In genomic region chr1:181551249-181551648, GRCh38 we compare ENCODE assay signal across 15 cellular contexts.
A peak's percentile ranks its signal among the peaks of the same experiment; 100 is the strongest.
DNase-seq lines count a peak whose midpoint lies in the region; ATAC-seq, FAIRE-seq and TF ChIP-seq lines count a peak whose summit lies in the region.
"Had no signal": no experiment of that assay in that cellular context is flagged by ENCODE, and none has a peak within 500 bp of the region (broad histone marks: within the 10 kb centered on the region; RNA-seq: fewer than 3 reads in every experiment).

No MANE protein-coding gene starts in this region.

- H3K36me3 ChIP-seq in HepG2 (replicated peaks in 1 of 2; ENCODE audit: control insufficient read depth in 1 of 2, insufficient read depth in 2 of 2, low read length in 2 of 2), result no peaks in the 10 kb centered on the region
- H3K36me3 ChIP-seq in Karpas-422 (ENCODE audit: insufficient read depth, low read length), result no peaks in the 10 kb centered on the region

- no peak for TF ChIP-seq EP300 in HepG2 (IDR thresholded peaks at IDR 0.05; ENCODE audit: low read depth in 2 of 2, low read length in 2 of 2)
- TF ChIP-seq EP300 in HepG2 (CRISPR knock-in tag; IDR thresholded peaks at IDR 0.05; ENCODE audit: borderline replicate concordance), result no peak

- no peak overlapping the region for H3K4me3 Mint-ChIP-seq in nephron progenitor cell
- H3K4me3 Mint-ChIP-seq: activated T-cell treated with anti-CD3 and anti-CD28 coated beads, Interleukin-2, amount 50 U/mL, for 4 hours; B cell had no signal

- H3K79me2 ChIP-seq in HepG2 (ENCODE audit: insufficient read depth, low read length), result no peaks in the 10 kb centered on the region
- no peaks in the 10 kb centered on the region for H3K79me2 ChIP-seq in Karpas-422 (ENCODE audit: low read length)

- H3K4me2 ChIP-seq in HepG2 (ENCODE audit: low read depth, low read length) (no peak overlapping the region), Karpas-422 (ENCODE audit: low read depth, low read length, poor library complexity, severe bottlenecking) (no peak overlapping the region)

- peaks cover 13% of the 10 kb centered on the region for H3K27me3 Mint-ChIP-seq in nephron progenitor cell (ENCODE audit: low read depth, poor library complexity)

- CTCF ChIA-PET in HepG2 (lab: Yijun Ruan, JAX; ENCODE audit: low intra/inter-chr PET ratio, low total read pairs), result no interaction called here

- no peak overlapping the region for H3K9ac ChIP-seq in HepG2 (ENCODE audit: insufficient read depth, low read depth, low read length)
- H3K9ac ChIP-seq in Karpas-422 (ENCODE audit: low read length), result no peak overlapping the region

- WGBS in HepG2 (ENCODE audit: low lambda C conversion rate), result 0% methylated on average over 4 of the region's 6 CpGs

- no peak for ATAC-seq in HepG2
- no peak for ATAC-seq in GM19455 (IDR thresholded peaks at IDR 0.05; ENCODE audit: unreplicated experiment)
- no peak for ATAC-seq in GM21360 (IDR thresholded peaks at IDR 0.05; ENCODE audit: unreplicated experiment)
- ATAC-seq: activated T-cell treated with anti-CD3 and anti-CD28 coated beads, Interleukin-2, amount 50 U/mL, for 4 hours; PC-3 had no signal

- H3K4me3 ChIP-seq in HepG2 (replicated peaks in 1 of 3; ENCODE audit: insufficient read depth in 1 of 3, low read depth in 2 of 3, low read length in 3 of 3), result no peak overlapping the region
- H3K4me3 ChIP-seq in Karpas-422 (ENCODE audit: low read length), result no peak overlapping the region

- in situ Hi-C loops in HepG2 (cut with HindIII; ENCODE audit: extremely low pct_ligation_motif_present, low pct_unique_long_range_greater_than_20kb), result no loop called here

- no peaks in the 10 kb centered on the region for H3K36me3 Mint-ChIP-seq in nephron progenitor cell (ENCODE audit: low read depth)

- H3K27ac Mint-ChIP-seq in nephron progenitor cell, result no peak overlapping the region
- H3K27ac Mint-ChIP-seq: B cell had no signal

- intact Hi-C loops in HepG2 (cut with micrococcal nuclease; ENCODE audit: unreplicated experiment), result no loop called here

- H3K9me3 Mint-ChIP-seq in nephron progenitor cell, result no peaks in the 10 kb centered on the region
- H3K9me3 Mint-ChIP-seq: activated T-cell treated with anti-CD3 and anti-CD28 coated beads, Interleukin-2, amount 50 U/mL, for 4 hours had no signal

- peaks cover 64% of the 10 kb centered on the region for H3K4me1 Mint-ChIP-seq in nephron progenitor cell
- H3K4me1 Mint-ChIP-seq: B cell had no signal

- H3K4me1 ChIP-seq in HepG2 (ENCODE audit: insufficient read depth, low read length) (peaks cover 13% of the 10 kb centered on the region; the same call in 1 of the 2 replicates), Karpas-422 (ENCODE audit: low read length) (no peaks in the 10 kb centered on the region)

- no peaks in the 10 kb centered on the region for H3K9me2 ChIP-seq in Karpas-422 (replicated peaks; ENCODE audit: insufficient read depth, low read length)

- no TSS peak for BruUV-seq in HepG2 (replicated peaks; lab: Mats Ljungman, UMichigan)

- H3K27me3 ChIP-seq in HepG2 (ENCODE audit: control insufficient read depth in 1 of 2, insufficient read depth in 2 of 2, low read length in 2 of 2) (peaks cover 0 to 8% of the 10 kb centered on the region in 2 experiments; a peak in 2 of 5 replicates), Karpas-422 (ENCODE audit: low read length) (no peaks in the 10 kb centered on the region)

- POLR2A ChIA-PET in HepG2 (lab: Yijun Ruan, JAX), result no interaction called here

- no peak overlapping the region for H2AFZ ChIP-seq in HepG2 (ENCODE audit: low read length)
- H2AFZ ChIP-seq in Karpas-422 (ENCODE audit: low read length), result no peak overlapping the region

- no peaks in the 10 kb centered on the region for H4K20me1 ChIP-seq in HepG2 (ENCODE audit: insufficient read depth, low read length)
- no peaks in the 10 kb centered on the region for H4K20me1 ChIP-seq in Karpas-422 (ENCODE audit: insufficient read depth, low read depth, low read length)

- DNase-seq in Ammon's horn (ENCODE audit: low spot score) (peak; percentile 91), NCI-H146 (lab: John Stamatoyannopoulos, UW) (peak; percentile 54), ecto neural progenitor cell (ENCODE audit: low spot score) (peak; percentile 68), nephron progenitor cell (peak; percentile 43), HepG2 (ENCODE audit: low spot score) (no peak), Karpas-422 (no peak)
- DNase-seq: activated T-cell treated with anti-CD3 and anti-CD28 coated beads, Interleukin-2, amount 50 U/mL, for 4 hours; amniotic stem cell; NCI-H2081 treated with DMSO at 0.1 percent for 48 hours; PC-3; stimulated activated CD4-positive, alpha-beta T cell treated with anti-CD3 and anti-CD28 coated beads, Interleukin-15, amount 100 ng/mL, for 24 hours had no signal

- H3K9me3 ChIP-seq in HepG2 (ENCODE audit: low read length) (no peaks in the 10 kb centered on the region), Karpas-422 (ENCODE audit: low read length) (no peaks in the 10 kb centered on the region)

- no peak for TF ChIP-seq POLR2A in HepG2 (IDR thresholded peaks at IDR 0.05; ENCODE audit: insufficient read depth in 1 of 2, low read depth in 2 of 2, low read length in 2 of 2)

- no peak for TF ChIP-seq CTCF in nephron progenitor cell (IDR thresholded peaks at IDR 0.05)
- TF ChIP-seq CTCF in HepG2 (CRISPR knock-in tag; IDR thresholded peaks at IDR 0.05), result no peak

- no peak for FAIRE-seq in HepG2 (lab: Jason Lieb, UNC)
- FAIRE-seq: G401.6 had no signal

- no peak overlapping the region for H3K27ac ChIP-seq in HepG2 (ENCODE audit: extremely low read length, insufficient read depth, low read length)
- H3K27ac ChIP-seq in Karpas-422 (ENCODE audit: low read length), result no peak overlapping the region

- no peak for TF ChIP-seq RAD21 in HepG2 (CRISPR knock-in tag; IDR thresholded peaks at IDR 0.05)

TF ChIP-seq in HepG2, 621 proteins besides CTCF, POLR2A, EP300 and RAD21:
- TF ChIP-seq FOSL1 (CRISPR knock-in tag; IDR thresholded peaks at IDR 0.05; ENCODE audit: borderline replicate concordance) (no peak), ZNF629 (CRISPR knock-in tag; conservative IDR thresholded peaks at IDR 0.05) (no peak)
- TF ChIP-seq, protein P1, sequence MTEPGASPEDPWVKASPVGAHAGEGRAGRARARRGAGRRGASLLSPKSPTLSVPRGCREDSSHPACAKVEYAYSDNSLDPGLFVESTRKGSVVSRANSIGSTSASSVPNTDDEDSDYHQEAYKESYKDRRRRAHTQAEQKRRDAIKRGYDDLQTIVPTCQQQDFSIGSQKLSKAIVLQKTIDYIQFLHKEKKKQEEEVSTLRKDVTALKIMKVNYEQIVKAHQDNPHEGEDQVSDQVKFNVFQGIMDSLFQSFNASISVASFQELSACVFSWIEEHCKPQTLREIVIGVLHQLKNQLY (CRISPR knock-in tag; IDR thresholded peaks at IDR 0.05), result no peak

Comparison
In these comparisons a context has a peak if more than half of its experiments do, and no peak if none do; other contexts are left out.
1. DNase-seq: peak in Ammon's horn (single experiment), NCI-H146 (single experiment), ecto neural progenitor cell (single experiment) and nephron progenitor cell (single experiment); none in HepG2 (single experiment) and Karpas-422 (single experiment).